In genomic region chr12:31647106-31647505, GRCh38 we compare ENCODE assay signal across 17 cellular contexts. TPM values are rescaled to one million over a fixed set of nuclear protein-coding genes. Genes with fewer than 3 reads are reported as not detected.
DNase-seq lines count a peak whose midpoint lies in the region; ATAC-seq and TF ChIP-seq lines count a peak whose summit lies in the region.
"Had no signal": no experiment of that assay in that cellular context is flagged by ENCODE, and none has a peak within 500 bp of the region (broad histone marks: within the 10 kb centered on the region; RNA-seq: fewer than 3 reads in every experiment).

No MANE protein-coding gene starts in this region.

- peak overlapping the region; percentile 47; the same call in 1 of the 2 replicates for H3K4me3 ChIP-seq in PC-3 (ENCODE audit: low read length)
- no peak overlapping the region for H3K4me3 ChIP-seq in fibroblast of lung (replicated peaks in 1 of 4; ENCODE audit: control extremely low read depth in 1 of 4, insufficient read depth in 1 of 4, low read depth in 3 of 4, low read length in 4 of 4)
- no peak overlapping the region for H3K4me3 ChIP-seq in smooth muscle cell
- H3K4me3 ChIP-seq: A549, GM12878, tibial artery had no signal

- peak; percentile 19 for DNase-seq in NCI-H82 (lab: John Stamatoyannopoulos, UW)
- no peak for DNase-seq in NCI-H82 treated with DMSO at 0.1 percent for 48 hours (lab: John Stamatoyannopoulos, UW; ENCODE audit: unreplicated experiment)
- peak; percentile 84 for DNase-seq in PC-3
- DNase-seq in fibroblast of lung (ENCODE audit: low read depth in 2 of 2): no peak
- DNase-seq in smooth muscle cell (lab: John Stamatoyannopoulos, UW; ENCODE audit: unreplicated experiment): no peak
- DNase-seq in T-helper 17 cell: no peak
- DNase-seq in type B pancreatic cell (ENCODE audit: extremely low spot score, unreplicated experiment): no peak
- no peak for DNase-seq in NCI-H1930 (lab: John Stamatoyannopoulos, UW)
- DNase-seq: activated CD4-positive, alpha-beta memory T cell treated with anti-CD3 and anti-CD28 coated beads for 36 hours; activated naive CD4-positive, alpha-beta T cell treated with anti-CD3 and anti-CD28 coated beads for 36 hours; cerebellar nuclear complex; GOT3; immature natural killer cell; NCI-H1436; tibial artery had no signal

- H3K4me1 Mint-ChIP-seq in T-helper 17 cell (peaks cover 7% of the 10 kb centered on the region), type B pancreatic cell (ENCODE audit: unreplicated experiment) (peaks cover 9% of the 10 kb centered on the region)
- H3K4me1 Mint-ChIP-seq: immature natural killer cell had no signal

- H3K27me3 ChIP-seq in PC-3 (ENCODE audit: low read length) (no peaks in the 10 kb centered on the region), fibroblast of lung (ENCODE audit: control insufficient read depth, insufficient read depth, low read length) (no peaks in the 10 kb centered on the region), smooth muscle cell (ENCODE audit: low read depth) (no peaks in the 10 kb centered on the region)
- H3K27me3 ChIP-seq: tibial artery had no signal

- H3K79me2 ChIP-seq in PC-3 (ENCODE audit: low read length) (no peaks in the 10 kb centered on the region), fibroblast of lung (ENCODE audit: control insufficient read depth, insufficient read depth, low read length) (no peaks in the 10 kb centered on the region), smooth muscle cell (ENCODE audit: low read depth) (no peaks in the 10 kb centered on the region)

- ATAC-seq in PC-3 (peak; percentile 96), T-helper 17 cell (no peak)
- ATAC-seq: A549, GM12878 had no signal

- H2AFZ ChIP-seq in PC-3 (ENCODE audit: low read length): peak overlapping the region; percentile 85
- H2AFZ ChIP-seq in fibroblast of lung (ENCODE audit: low read length): peak overlapping the region; percentile 54
- peak overlapping the region; percentile 51 for H2AFZ ChIP-seq in smooth muscle cell (ENCODE audit: low read depth)

- intact Hi-C loops in PC-3 (cut with micrococcal nuclease): no loop called here

- CTCF ChIA-PET in PC-3 (lab: Charles Lee): interaction anchor here (0.5 to 1.9 kb wide), 2 partner anchors 244 to 648 kb away, joined by 5 to 9 read pairs; no protein-coding TSS in a partner anchor

- no TSS peak for BruUV-seq in PC-3 (replicated peaks; lab: Mats Ljungman, UMichigan)

- peaks cover 13% of the 10 kb centered on the region for H3K4me1 ChIP-seq in PC-3 (ENCODE audit: insufficient read depth, low read length)
- no peaks in the 10 kb centered on the region for H3K4me1 ChIP-seq in fibroblast of lung (ENCODE audit: control insufficient read depth, extremely low read depth, insufficient read depth, low read length)
- H3K4me1 ChIP-seq in smooth muscle cell (ENCODE audit: low read depth): no peaks in the 10 kb centered on the region
- H3K4me1 ChIP-seq: tibial artery had no signal

- 7% methylated on average over 7 of the region's 7 CpGs for WGBS in smooth muscle cell (ENCODE audit: low lambda C conversion rate)

- H3K4me2 ChIP-seq in PC-3 (ENCODE audit: low read length) (peak overlapping the region; percentile 71), fibroblast of lung (ENCODE audit: extremely low read depth, insufficient read depth, low read length) (no peak overlapping the region), smooth muscle cell (no peak overlapping the region)
- H3K4me2 ChIP-seq: A549 had no signal

- no peaks in the 10 kb centered on the region for H3K9me3 Mint-ChIP-seq in type B pancreatic cell
- H3K9me3 Mint-ChIP-seq: activated CD4-positive, alpha-beta memory T cell treated with anti-CD3 and anti-CD28 coated beads for 36 hours; activated naive CD4-positive, alpha-beta T cell treated with anti-CD3 and anti-CD28 coated beads for 36 hours; immature natural killer cell had no signal

- H3K36me3 Mint-ChIP-seq in T-helper 17 cell (ENCODE audit: low read depth): peaks cover 5% of the 10 kb centered on the region
- no peaks in the 10 kb centered on the region for H3K36me3 Mint-ChIP-seq in type B pancreatic cell
- H3K36me3 Mint-ChIP-seq: activated CD4-positive, alpha-beta memory T cell treated with anti-CD3 and anti-CD28 coated beads for 36 hours; immature natural killer cell had no signal

- H3K27ac ChIP-seq in PC-3 (ENCODE audit: low read length) (peak overlapping the region; percentile 51), fibroblast of lung (ENCODE audit: insufficient read depth, low read length) (no peak overlapping the region), smooth muscle cell (ENCODE audit: low read depth) (peak overlapping the region; percentile 62)
- H3K27ac ChIP-seq: tibial artery had no signal

- no peaks in the 10 kb centered on the region for H3K9me2 ChIP-seq in PC-3 (replicated peaks; ENCODE audit: low read length)

- no peaks in the 10 kb centered on the region for H3K36me3 ChIP-seq in PC-3 (ENCODE audit: low read depth, low read length)
- H3K36me3 ChIP-seq in fibroblast of lung (ENCODE audit: control insufficient read depth, insufficient read depth, low read length): no peaks in the 10 kb centered on the region
- H3K36me3 ChIP-seq in smooth muscle cell (ENCODE audit: low read depth): no peaks in the 10 kb centered on the region
- H3K36me3 ChIP-seq: tibial artery had no signal

- peaks cover 8% of the 10 kb centered on the region for H3K27me3 Mint-ChIP-seq in T-helper 17 cell
- H3K27me3 Mint-ChIP-seq in type B pancreatic cell: no peaks in the 10 kb centered on the region
- H3K27me3 Mint-ChIP-seq: activated CD4-positive, alpha-beta memory T cell treated with anti-CD3 and anti-CD28 coated beads for 36 hours had no signal

- TF ChIP-seq CTCF in PC-3 (conservative IDR thresholded peaks at IDR 0.05; ENCODE audit: low read depth, low read length): no peak
- no peak for TF ChIP-seq CTCF in fibroblast of lung (conservative IDR thresholded peaks at IDR 0.05 in 1 of 2, IDR thresholded peaks at IDR 0.05 in 1 of 2; ENCODE audit: low read depth in 1 of 2, low read length in 2 of 2)
- no peak for TF ChIP-seq CTCF in smooth muscle cell (IDR thresholded peaks at IDR 0.05; ENCODE audit: borderline replicate concordance, insufficient read depth, poor library complexity, severe bottlenecking)
- no peak for TF ChIP-seq CTCF in type B pancreatic cell (conservative IDR thresholded peaks at IDR 0.05)

- H3K9ac ChIP-seq in PC-3 (ENCODE audit: low read length) (no peak overlapping the region), fibroblast of lung (ENCODE audit: insufficient read depth, low read length) (no peak overlapping the region), smooth muscle cell (ENCODE audit: low read depth) (no peak overlapping the region)

- H3K9me3 ChIP-seq in PC-3 (ENCODE audit: low read length): no peaks in the 10 kb centered on the region
- no peaks in the 10 kb centered on the region for H3K9me3 ChIP-seq in fibroblast of lung (ENCODE audit: control insufficient read depth, insufficient read depth, low read depth, low read length)
- H3K9me3 ChIP-seq in smooth muscle cell (replicated peaks; ENCODE audit: low read depth): no peaks in the 10 kb centered on the region
- H3K9me3 ChIP-seq in T-helper 17 cell (ENCODE audit: control insufficient read depth, low read length, poor library complexity, severe bottlenecking): no peaks in the 10 kb centered on the region
- H3K9me3 ChIP-seq: A549, tibial artery had no signal

- no peaks in the 10 kb centered on the region for H3F3A ChIP-seq in PC-3 (ENCODE audit: low read length, unreplicated experiment)
- peaks cover 7% of the 10 kb centered on the region for H3F3A ChIP-seq in smooth muscle cell (ENCODE audit: low read depth)

- H3K27ac Mint-ChIP-seq in T-helper 17 cell: no peak overlapping the region
- H3K27ac Mint-ChIP-seq in type B pancreatic cell: no peak overlapping the region
- H3K27ac Mint-ChIP-seq: activated CD4-positive, alpha-beta memory T cell treated with anti-CD3 and anti-CD28 coated beads for 36 hours; activated naive CD4-positive, alpha-beta T cell treated with anti-CD3 and anti-CD28 coated beads for 36 hours; immature natural killer cell had no signal

- H3K4me3 Mint-ChIP-seq in T-helper 17 cell (no peak overlapping the region), type B pancreatic cell (no peak overlapping the region)
- H3K4me3 Mint-ChIP-seq: activated CD4-positive, alpha-beta memory T cell treated with anti-CD3 and anti-CD28 coated beads for 36 hours; activated naive CD4-positive, alpha-beta T cell treated with anti-CD3 and anti-CD28 coated beads for 36 hours; immature natural killer cell had no signal

- H4K20me1 ChIP-seq in PC-3 (ENCODE audit: low read length): no peaks in the 10 kb centered on the region
- H4K20me1 ChIP-seq in fibroblast of lung (ENCODE audit: control insufficient read depth, extremely low read depth, insufficient read depth, low read length): no peaks in the 10 kb centered on the region
- no peaks in the 10 kb centered on the region for H4K20me1 ChIP-seq in smooth muscle cell (ENCODE audit: low read depth)

- POLR2A ChIA-PET in PC-3 (lab: Charles Lee; ENCODE audit: unreplicated experiment): interaction anchor here (0.6 kb wide), 1 partner anchor 247 kb away, joined by 3 read pairs; no protein-coding TSS in a partner anchor

RNA-seq across cellular contexts. Expression of gene ETFBKMT, which starts 12.4 kb away (rescaled TPM):
- total RNA-seq in PC-3 (2014; rRNA removed) (0.52 and 0.58 TPM in 2 replicates), fibroblast of lung (4.4 and 6.1 TPM in 2 replicates), smooth muscle cell (2.2 and 2.9 TPM in 2 replicates), T-helper 17 cell (1 to 10 TPM; 1.2 to 1.9 TPM), type B pancreatic cell (ENCODE audit: low replicate concordance) (2.0 and 4.2 TPM in 2 replicates)
- polyA plus RNA-seq in fibroblast of lung (1.9 and 2.8 TPM in 2 replicates), smooth muscle cell (1.7 and 1.8 TPM in 2 replicates)
- polyA plus RNA-seq in fibroblast of lung (2012): 1.5 and 2.2 TPM in 2 replicates
- polyA minus RNA-seq in fibroblast of lung (ENCODE audit: low replicate concordance): 0.90 and 1.5 TPM in 2 replicates

RNA-seq across cellular contexts. Expression of gene DENND5B, which starts 56.2 kb away (rescaled TPM):
- total RNA-seq in PC-3 (2014; rRNA removed) (4.2 and 14.2 TPM in 2 replicates), fibroblast of lung (3.6 and 5.3 TPM in 2 replicates), smooth muscle cell (12.7 and 21.5 TPM in 2 replicates), T-helper 17 cell (under 1 TPM; 0.26 to 0.94 TPM), type B pancreatic cell (ENCODE audit: low replicate concordance) (17.5 and 17.7 TPM in 2 replicates)
- polyA plus RNA-seq in fibroblast of lung (5.6 and 6.9 TPM in 2 replicates), smooth muscle cell (11.5 and 12.3 TPM in 2 replicates)
- polyA plus RNA-seq in fibroblast of lung (2012): 2.7 and 3.3 TPM in 2 replicates
- 8.3 and 8.4 TPM in 2 replicates for polyA minus RNA-seq in fibroblast of lung (ENCODE audit: low replicate concordance)

Comparison
In these comparisons a context has a peak if more than half of its experiments do, and no peak if none do; other contexts are left out.
1. DNase-seq: peak in NCI-H82 (single experiment) and PC-3 (single experiment); none in NCI-H82 treated with DMSO at 0.1 percent for 48 hours (single experiment), fibroblast of lung (0 of 2), smooth muscle cell (single experiment), T-helper 17 cell (0 of 3), type B pancreatic cell (single experiment) and NCI-H1930 (0 of 2).
2. Peak in every context shown above with its lines, with median percentiles within 50 percentile points of each other: H2AFZ ChIP-seq.